In the genomic region with DNA sequence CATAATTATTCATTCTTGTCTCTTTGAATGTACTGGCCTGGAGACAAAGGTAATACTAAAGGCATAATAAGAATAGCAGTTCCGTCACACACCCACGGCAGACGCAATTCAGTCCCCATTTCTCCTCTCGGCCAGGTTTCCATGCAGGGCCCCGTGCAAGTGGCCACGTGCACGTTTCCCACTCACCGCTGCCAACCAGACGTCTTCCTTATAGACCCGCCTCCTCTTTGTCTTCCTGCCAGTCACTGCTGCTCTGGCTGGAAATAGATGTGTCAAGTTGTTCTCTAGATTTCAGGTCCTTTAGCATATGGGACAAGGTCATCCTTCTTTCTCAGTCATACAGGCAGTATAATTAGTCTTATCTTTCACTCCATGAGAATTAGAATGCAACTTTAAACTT, we compare ENCODE assay signal across 16 cellular contexts.
"Had no signal": no experiment of that assay in that cellular context is flagged by ENCODE, and none has a peak within 500 bp of the region (broad histone marks: within the 10 kb centered on the region; RNA-seq: fewer than 3 reads in every experiment).

No MANE protein-coding gene starts in this region.

- H3K36me3 ChIP-seq: gastrocnemius medialis, neutrophil, stomach, thoracic aorta, transverse colon had no signal

- H3K9me3 ChIP-seq: gastrocnemius medialis, neutrophil, thoracic aorta, transverse colon had no signal

- H3K4me3 ChIP-seq: dorsolateral prefrontal cortex, gastrocnemius medialis, stomach, thoracic aorta, transverse colon had no signal

- DNase-seq: cortex of kidney; effector CD8-positive, alpha-beta T cell; gastrocnemius medialis; immature natural killer cell; naive thymus-derived CD4-positive, alpha-beta T cell; nephron progenitor cell; small intestine; stimulated activated CD4-positive, alpha-beta T cell treated with anti-CD3 and anti-CD28 coated beads, Interleukin-12 subunit alpha, Interleukin-12 subunit beta, amount 100 ng/mL, for 4 hours; stimulated activated naive CD4-positive, alpha-beta T cell; stomach; substantia nigra; transverse colon had no signal

- H3K4me1 ChIP-seq: gastrocnemius medialis, stomach, transverse colon had no signal

- H3K27me3 ChIP-seq: dorsolateral prefrontal cortex, gastrocnemius medialis, neutrophil, stomach, transverse colon had no signal

- H3K27ac ChIP-seq: gastrocnemius medialis, neutrophil, stomach, thoracic aorta, transverse colon had no signal

- ATAC-seq: esophagus mucosa; gastrocnemius medialis; naive thymus-derived CD4-positive, alpha-beta T cell had no signal
